ENCODE assay signal across 7 cellular contexts in genomic region chr22:30266445-30267381, GRCh38.
DNase-seq lines count a peak whose midpoint lies in the region; ATAC-seq lines count a peak whose summit lies in the region.

Gene OSM (minus strand): TSS chr22:30266851. CDS start chr22:30266799, 52 bp downstream.

- ATAC-seq in HG03280 (IDR thresholded peaks at IDR 0.05; ENCODE audit: unreplicated experiment): peak; percentile 13

- peak; percentile 55 for DNase-seq in activated CD4-positive, alpha-beta T cell treated with anti-CD3 and anti-CD28 coated beads, Interleukin-2, amount 50 U/mL, for 1 hour
- DNase-seq in germinal center (ENCODE audit: low spot score) (peak; percentile 57), ecto neural progenitor cell (ENCODE audit: low spot score) (no peak), NCI-H82 (lab: John Stamatoyannopoulos, UW) (no peak), iPS-NIHi11 (ENCODE audit: low spot score) (no peak)
- peak; percentile 59 to 70 for DNase-seq in stimulated activated CD4-positive, alpha-beta T cell treated with anti-CD3 and anti-CD28 coated beads, Interleukin-4, amount 100 ng/mL, for 48 hours (ENCODE audit: low read depth in 2 of 2)

Comparison
In these comparisons a context has a peak if more than half of its experiments do, and no peak if none do; other contexts are left out.
1. DNase-seq: peak in activated CD4-positive, alpha-beta T cell treated with anti-CD3 and anti-CD28 coated beads, Interleukin-2, amount 50 U/mL, for 1 hour (single experiment), germinal center (single experiment) and stimulated activated CD4-positive, alpha-beta T cell treated with anti-CD3 and anti-CD28 coated beads, Interleukin-4, amount 100 ng/mL, for 48 hours (2 of 2); none in ecto neural progenitor cell (single experiment), NCI-H82 (single experiment) and iPS-NIHi11 (single experiment).